11 cellular contexts compared by ENCODE assay signal in genomic region chr19:19110410-19111137, GRCh38. TPM values are rescaled to one million over a fixed set of nuclear protein-coding genes. Genes with fewer than 3 reads are reported as not detected.
DNase-seq lines count a peak whose midpoint lies in the region; ATAC-seq and TF ChIP-seq lines count a peak whose summit lies in the region.
"Had no signal": no experiment of that assay in that cellular context is flagged by ENCODE, and none has a peak within 500 bp of the region (broad histone marks: within the 10 kb centered on the region; RNA-seq: fewer than 3 reads in every experiment).

No MANE protein-coding gene starts in this region.

- no peak overlapping the region for H3K4me3 ChIP-seq in CD4-positive, CD25-positive, alpha-beta regulatory T cell (ENCODE audit: low read depth, low read length)
- no peak overlapping the region for H3K4me3 ChIP-seq in IMR-90 (ENCODE audit: insufficient read depth, low read depth, low read length)
- H3K4me3 ChIP-seq: SK-N-MC had no signal

- H4K91ac ChIP-seq in IMR-90 (ENCODE audit: insufficient read depth, low read depth, low read length) = no peak overlapping the region

- no peaks in the 10 kb centered on the region for H3K9me3 ChIP-seq in CD4-positive, CD25-positive, alpha-beta regulatory T cell (ENCODE audit: control insufficient read depth in 2 of 2, low read length in 2 of 2)
- H3K9me3 ChIP-seq in IMR-90 (ENCODE audit: control insufficient read depth, insufficient read depth, low read length) = no peaks in the 10 kb centered on the region
- H3K9me3 ChIP-seq: neutrophil had no signal

- TF ChIP-seq CTCF in IMR-90 (conservative IDR thresholded peaks at IDR 0.05; ENCODE audit: low read depth, low read length) (no peak), natural killer cell (IDR thresholded peaks at IDR 0.05) (peak; percentile 17)

- H2BK5ac ChIP-seq in IMR-90 (ENCODE audit: low read depth, low read length, poor library complexity, severe bottlenecking) = no peak overlapping the region

- no peak overlapping the region for H2BK20ac ChIP-seq in IMR-90 (ENCODE audit: low read depth, low read length)

- H3K4ac ChIP-seq in IMR-90 (ENCODE audit: low read depth, low read length) = no peak overlapping the region

- H3K4me1 Mint-ChIP-seq in CD4-positive, CD25-positive, alpha-beta regulatory T cell = peaks cover 0 to 7% (median 1%) of the 10 kb centered on the region in 4 donors
- peaks cover 4 to 7% of the 10 kb centered on the region in 2 donors for H3K4me1 Mint-ChIP-seq in effector memory CD8-positive, alpha-beta T cell (ENCODE audit: low read depth in 2 of 2)
- H3K4me1 Mint-ChIP-seq in natural killer cell = peaks cover 0 to 22% of the 10 kb centered on the region in 2 donors

- H3K9ac ChIP-seq in IMR-90 (ENCODE audit: low read depth, low read length) = no peak overlapping the region

- H4K20me1 ChIP-seq in IMR-90 (ENCODE audit: insufficient read depth, low read length) = no peaks in the 10 kb centered on the region

- peak overlapping the region; percentile 51 for H2AFZ ChIP-seq in IMR-90 (replicated peaks; ENCODE audit: low read length, poor library complexity)

- peaks cover 6% of the 10 kb centered on the region for H3K4me1 ChIP-seq in CD4-positive, CD25-positive, alpha-beta regulatory T cell (ENCODE audit: control insufficient read depth, insufficient read depth, low read length, poor library complexity, severe bottlenecking)
- peaks cover 25% of the 10 kb centered on the region for H3K4me1 ChIP-seq in IMR-90 (ENCODE audit: control insufficient read depth, insufficient read depth, low read length)

- no peak overlapping the region for H2BK120ac ChIP-seq in IMR-90 (ENCODE audit: low read depth, low read length)

- peaks cover 10% of the 10 kb centered on the region for H3K36me3 ChIP-seq in CD4-positive, CD25-positive, alpha-beta regulatory T cell (ENCODE audit: control insufficient read depth, insufficient read depth, low read length)
- no peaks in the 10 kb centered on the region for H3K36me3 ChIP-seq in IMR-90 (ENCODE audit: control insufficient read depth, insufficient read depth, low read length)
- H3K36me3 ChIP-seq: neutrophil had no signal

- no peak overlapping the region for H4K8ac ChIP-seq in IMR-90 (ENCODE audit: low read depth in 2 of 2, low read length in 2 of 2)

- POLR2A ChIA-PET in IMR-90 (lab: Charles Lee; ENCODE audit: unreplicated experiment) = no interaction called here

- H4K5ac ChIP-seq in IMR-90 (ENCODE audit: low read depth, low read length) = no peak overlapping the region

- WGBS in IMR-90 (ENCODE audit: extremely low coverage in 2 of 2, insufficient read length in 1 of 2), 2 experiments = 22% methylated on average over 34 of the region's 66 CpGs; no CpG with 5 or more reads in 1 of the 2 experiments

- no peak overlapping the region for H3K23ac ChIP-seq in IMR-90 (ENCODE audit: low read depth, low read length)

- H3K79me1 ChIP-seq in IMR-90 (ENCODE audit: low read depth in 1 of 2, low read length in 2 of 2) = no peaks in the 10 kb centered on the region

- in situ Hi-C loops in IMR-90 (cut with MboI; ENCODE audit: low sequenced_read_pairs) = no loop called here

- DNase-seq in CD4-positive, CD25-positive, alpha-beta regulatory T cell = peak in 2 of 3 donors; percentile 17 to 35
- DNase-seq in IMR-90 (no peak), natural killer cell (no peak), NCI-H1417 treated with DMSO at 0.1 percent for 48 hours (lab: John Stamatoyannopoulos, UW) (no peak), NCI-H510A (lab: John Stamatoyannopoulos, UW) (no peak)
- no peak for DNase-seq in effector memory CD8-positive, alpha-beta T cell

- intact Hi-C loops in IMR-90 (cut with micrococcal nuclease) (no loop called here), natural killer cell (cut with micrococcal nuclease) (no loop called here)

- peaks cover 0 to 2% (median 0%) of the 10 kb centered on the region in 7 donors for H3K9me3 Mint-ChIP-seq in CD4-positive, CD25-positive, alpha-beta regulatory T cell
- H3K9me3 Mint-ChIP-seq in effector memory CD8-positive, alpha-beta T cell = no peaks in the 10 kb centered on the region
- H3K9me3 Mint-ChIP-seq in natural killer cell = no peaks in the 10 kb centered on the region
- H3K9me3 Mint-ChIP-seq: central memory CD8-positive, alpha-beta T cell had no signal

- dilution Hi-C loops in IMR-90 (cut with HindIII; ENCODE audit: low sequenced_read_pairs, unreplicated experiment) = no loop called here

- no peak overlapping the region for H3K14ac ChIP-seq in IMR-90 (replicated peaks; ENCODE audit: low read depth, low read length)

- no peak overlapping the region for H3K27ac Mint-ChIP-seq in CD4-positive, CD25-positive, alpha-beta regulatory T cell
- H3K27ac Mint-ChIP-seq in effector memory CD8-positive, alpha-beta T cell = no peak overlapping the region
- H3K27ac Mint-ChIP-seq in natural killer cell = no peak overlapping the region

- H3K36me3 Mint-ChIP-seq in CD4-positive, CD25-positive, alpha-beta regulatory T cell = no peaks in the 10 kb centered on the region
- H3K36me3 Mint-ChIP-seq in effector memory CD8-positive, alpha-beta T cell (ENCODE audit: insufficient read depth) = peaks cover 12% of the 10 kb centered on the region
- H3K36me3 Mint-ChIP-seq in natural killer cell = no peaks in the 10 kb centered on the region

- TF ChIP-seq POLR2A in IMR-90 (IDR thresholded peaks at IDR 0.05; ENCODE audit: low read depth, low read length) = no peak

- ATAC-seq in CD4-positive, CD25-positive, alpha-beta regulatory T cell (ENCODE audit: low read depth in 2 of 2) = no peak
- no peak for ATAC-seq in IMR-90 (ENCODE audit: low read depth)
- peak; percentile 31 for ATAC-seq in effector memory CD8-positive, alpha-beta T cell (replicated peaks)
- ATAC-seq in natural killer cell = peak in 2 of 3 donors; percentile 66 to 80
- ATAC-seq in HG02970 (IDR thresholded peaks at IDR 0.05; ENCODE audit: low FRiP score, unreplicated experiment) = no peak
- ATAC-seq in HG03354 (IDR thresholded peaks at IDR 0.05; ENCODE audit: poor library complexity, severe bottlenecking, unreplicated experiment) = no peak

- no peaks in the 10 kb centered on the region for H3K27me3 ChIP-seq in CD4-positive, CD25-positive, alpha-beta regulatory T cell (ENCODE audit: control insufficient read depth, insufficient read depth, low read length)
- H3K27me3 ChIP-seq in IMR-90 (ENCODE audit: control insufficient read depth, insufficient read depth, low read length) = no peaks in the 10 kb centered on the region

- H3K27ac ChIP-seq in CD4-positive, CD25-positive, alpha-beta regulatory T cell (ENCODE audit: insufficient read depth, low read length, poor library complexity, severe bottlenecking) = no peak overlapping the region
- H3K27ac ChIP-seq in IMR-90 (ENCODE audit: insufficient read depth, low read length) = no peak overlapping the region
- H3K27ac ChIP-seq: neutrophil, SK-N-MC had no signal

- H2AK5ac ChIP-seq in IMR-90 (ENCODE audit: low read depth, low read length) = no peak overlapping the region

- H3K18ac ChIP-seq in IMR-90 (ENCODE audit: low read depth, low read length) = no peak overlapping the region

- no peak for TF ChIP-seq RAD21 in IMR-90 (IDR thresholded peaks at IDR 0.05; ENCODE audit: low read length)

- no peaks in the 10 kb centered on the region for H3K27me3 Mint-ChIP-seq in CD4-positive, CD25-positive, alpha-beta regulatory T cell
- no peaks in the 10 kb centered on the region for H3K27me3 Mint-ChIP-seq in effector memory CD8-positive, alpha-beta T cell
- H3K27me3 Mint-ChIP-seq in natural killer cell (ENCODE audit: low read depth in 2 of 2) = no peaks in the 10 kb centered on the region
- H3K27me3 Mint-ChIP-seq: central memory CD8-positive, alpha-beta T cell had no signal

- H3K56ac ChIP-seq in IMR-90 (ENCODE audit: extremely low read depth, insufficient read depth, low read length) = no peak overlapping the region

- no peak overlapping the region for H2AK9ac ChIP-seq in IMR-90 (replicated peaks; ENCODE audit: low read depth, low read length, poor library complexity)

- H2BK15ac ChIP-seq in IMR-90 (ENCODE audit: low read depth, low read length) = no peak overlapping the region

- H3K4me3 Mint-ChIP-seq in CD4-positive, CD25-positive, alpha-beta regulatory T cell = no peak overlapping the region
- H3K4me3 Mint-ChIP-seq in effector memory CD8-positive, alpha-beta T cell = peak overlapping the region in 1 of 2 donors; percentile 61
- no peak overlapping the region for H3K4me3 Mint-ChIP-seq in natural killer cell
- H3K4me3 Mint-ChIP-seq: central memory CD8-positive, alpha-beta T cell had no signal

- CTCF ChIA-PET in IMR-90 (lab: Yijun Ruan, JAX) = interaction anchor here (0.8 kb wide), 1 partner anchor 115 kb away, joined by 5 read pairs; no protein-coding TSS in a partner anchor

- BruUV-seq in IMR-90 (replicated peaks; lab: Mats Ljungman, UMichigan) = no TSS peak

- H3K9me1 ChIP-seq in IMR-90 (ENCODE audit: insufficient read depth, low read length) = no peaks in the 10 kb centered on the region; the same call in 1 of the 2 replicates

- H3K4me2 ChIP-seq in IMR-90 (ENCODE audit: low read depth, low read length) = no peak overlapping the region

TF ChIP-seq in IMR-90, 13 proteins besides CTCF, POLR2A, EP300 and RAD21 (continues in another document):
- TF ChIP-seq FOS (IDR thresholded peaks at IDR 0.05; ENCODE audit: low read depth, low read length) = no peak
- no peak for TF ChIP-seq BHLHE40 (IDR thresholded peaks at IDR 0.05; ENCODE audit: low read depth, low read length)
- TF ChIP-seq RCOR1 (IDR thresholded peaks at IDR 0.05; ENCODE audit: insufficient replicate concordance, low read length) = no peak

RNA-seq across cellular contexts. Expression of gene TMEM161A, which starts 27.7 kb away (rescaled TPM):
- total RNA-seq in CD4-positive, CD25-positive, alpha-beta regulatory T cell = 15.6 TPM
- 10 to 100 TPM; 24.0 to 26.0 (median 24.8) TPM for polyA plus RNA-seq in CD4-positive, CD25-positive, alpha-beta regulatory T cell
- total RNA-seq in IMR-90 (2012; rRNA removed) (11.1 TPM in 2 replicates), natural killer cell (10 to 100 TPM; 13.9 to 16.5 (median 14.2) TPM)
- polyA plus RNA-seq in IMR-90 (2012; rRNA removed) = 34.8 and 45.9 TPM in 2 replicates
- 28.8 and 49.7 TPM in 2 replicates for polyA plus RNA-seq in IMR-90 (2012; cell fraction: cytosol; rRNA removed)
- 80.2 and 243 TPM in 2 replicates for polyA plus RNA-seq in IMR-90 (2012; cell fraction: nucleus; rRNA removed; ENCODE audit: low replicate concordance)

RNA-seq across cellular contexts. Expression of gene SLC25A42, which starts 46.8 kb away (rescaled TPM):
- 32.2 TPM for total RNA-seq in CD4-positive, CD25-positive, alpha-beta regulatory T cell
- polyA plus RNA-seq in CD4-positive, CD25-positive, alpha-beta regulatory T cell = 10 to 100 TPM; 10.4 to 24.0 (median 16.2) TPM
- total RNA-seq in IMR-90 (2012; rRNA removed) (1.9 and 2.0 TPM in 2 replicates), natural killer cell (10 to 100 TPM; 34.6 to 50.3 (median 41.8) TPM)
- polyA plus RNA-seq in IMR-90 (2012; rRNA removed) = 8.6 and 9.9 TPM in 2 replicates
- 5.5 and 11.2 TPM in 2 replicates for polyA plus RNA-seq in IMR-90 (2012; cell fraction: cytosol; rRNA removed)
- polyA plus RNA-seq in IMR-90 (2012; cell fraction: nucleus; rRNA removed; ENCODE audit: low replicate concordance) = 20.2 and 34.5 TPM in 2 replicates

RNA-seq across cellular contexts. Expression of gene MEF2B, which starts 59.5 kb away (rescaled TPM):
- 3.5 TPM for total RNA-seq in CD4-positive, CD25-positive, alpha-beta regulatory T cell
- polyA plus RNA-seq in CD4-positive, CD25-positive, alpha-beta regulatory T cell = under 1 TPM in 1 of 4 donors, not detected in 3; 0.30 TPM
- total RNA-seq in IMR-90 (2012; rRNA removed) (under 0.01 and 0.18 TPM in 2 replicates), natural killer cell (1 to 10 TPM; 4.7 to 7.0 (median 5.6) TPM)
- 0.80 and 0.94 TPM in 2 replicates for polyA plus RNA-seq in IMR-90 (2012; rRNA removed)
- 0.35 and 0.53 TPM in 2 replicates for polyA plus RNA-seq in IMR-90 (2012; cell fraction: cytosol; rRNA removed)
- 4.8 and 7.4 TPM in 2 replicates for polyA plus RNA-seq in IMR-90 (2012; cell fraction: nucleus; rRNA removed; ENCODE audit: low replicate concordance)

Comparison
In these comparisons a context has a peak if more than half of its experiments do, and no peak if none do; other contexts are left out.
1. ATAC-seq: peak in effector memory CD8-positive, alpha-beta T cell (single experiment) and natural killer cell (2 of 3); none in CD4-positive, CD25-positive, alpha-beta regulatory T cell (0 of 2), IMR-90 (single experiment), HG02970 (single experiment) and HG03354 (single experiment).
2. DNase-seq: peak in CD4-positive, CD25-positive, alpha-beta regulatory T cell (2 of 3); none in IMR-90 (single experiment), effector memory CD8-positive, alpha-beta T cell (0 of 3), natural killer cell (single experiment), NCI-H1417 treated with DMSO at 0.1 percent for 48 hours (single experiment) and NCI-H510A (single experiment).
3. RNA of gene SLC25A42, which starts 46.8 kb away (total RNA-seq): 34.6 to 50.3 TPM in natural killer cell and 32.2 TPM in CD4-positive, CD25-positive, alpha-beta regulatory T cell (single experiment); 1.9 to 2.0 TPM in IMR-90; every median in the first group is over 10 times any median in the second.